9 cellular contexts compared by ENCODE assay signal in genomic region chr5:31194458-31194808, GRCh38. TPM values are rescaled to one million over a fixed set of nuclear protein-coding genes. Genes with fewer than 3 reads are reported as not detected.
DNase-seq lines count a peak whose midpoint lies in the region; TF ChIP-seq lines count a peak whose summit lies in the region.
"Had no signal": no experiment of that assay in that cellular context is flagged by ENCODE, and none has a peak within 500 bp of the region (broad histone marks: within the 10 kb centered on the region; RNA-seq: fewer than 3 reads in every experiment).

No MANE protein-coding gene starts in this region.

- H3K9ac ChIP-seq in HUES64 (ENCODE audit: low read depth, low read length) = peak overlapping the region; percentile 76

- no peak for TF ChIP-seq EP300 in stomach (IDR thresholded peaks at IDR 0.05)

- TF ChIP-seq POLR2A in stomach (IDR thresholded peaks at IDR 0.05) = no peak

- DNase-seq in caudate nucleus (lab: John Stamatoyannopoulos, UW) (peak in 2 of 61 donors; percentile 32 to 33), left kidney (ENCODE audit: low read depth, low spot score) (peak; percentile 48), stomach (no peak), superior temporal gyrus (ENCODE audit: extremely low spot score) (no peak), CD1c-positive myeloid dendritic cell (ENCODE audit: extremely low spot score) (no peak)
- no peak for DNase-seq in activated CD4-positive, CD25-positive, alpha-beta regulatory T cell (lab: John Stamatoyannopoulos, UW)
- DNase-seq in activated naive CD4-positive, alpha-beta T cell (lab: John Stamatoyannopoulos, UW) = no peak
- DNase-seq: activated CD4-positive, alpha-beta T cell treated with anti-CD3 and anti-CD28 coated beads, Interleukin-2, amount 50 U/mL, for 4 hours had no signal

- WGBS in HUES64 = 5% methylated on average over 15 of the region's 15 CpGs
- WGBS in stomach, 5 donors = 2 to 5% (median 4%) methylated on average over 15 of the region's 15 CpGs

- H3K4me1 ChIP-seq in HUES64 (ENCODE audit: insufficient read depth, low read length) (peaks cover 27% of the 10 kb centered on the region), stomach (peaks cover 4 to 28% (median 24%) of the 10 kb centered on the region in 4 donors)

- no peak for TF ChIP-seq CTCF in stomach (IDR thresholded peaks at IDR 0.05)

- H3K4me3 ChIP-seq in HUES64 (ENCODE audit: low read length) = peak overlapping the region; percentile 72
- peak overlapping the region; percentile 37 to 57 (median 50) for H3K4me3 ChIP-seq in stomach

- no peak overlapping the region for H3K27ac ChIP-seq in HUES64 (ENCODE audit: low read depth, low read length)
- H3K27ac ChIP-seq in caudate nucleus (ENCODE audit: low read depth, low read length) = peak overlapping the region; percentile 58
- H3K27ac ChIP-seq in stomach = peak overlapping the region in 4 of 5 donors; percentile 6 to 57 (median 41)

- H3K9me3 ChIP-seq in HUES64 (ENCODE audit: insufficient read depth, low read depth, low read length) (no peaks in the 10 kb centered on the region), stomach (no peaks in the 10 kb centered on the region)

- intact Hi-C loops in stomach (cut with DNase I; ENCODE audit: low total_unique reads) = no loop called here

- H3K27me3 ChIP-seq in HUES64 (ENCODE audit: insufficient read depth, low read length) (peaks cover 49% of the 10 kb centered on the region), stomach (peaks cover 0 to 60% (median 35%) of the 10 kb centered on the region in 3 donors)

- peaks cover 5% of the 10 kb centered on the region; the same call in 1 of the 2 replicates for H3K36me3 ChIP-seq in HUES64 (ENCODE audit: insufficient read depth, low read length)
- H3K36me3 ChIP-seq in stomach = no peaks in the 10 kb centered on the region

RNA-seq across cellular contexts. Expression of gene CDH6, which starts 0.9 kb away (rescaled TPM):
- 22.9 TPM for polyA plus RNA-seq in HUES64 (2013, experiment 1 of 2)
- polyA plus RNA-seq in HUES64 (2013, experiment 2 of 2) = 37.2 TPM
- total RNA-seq in stomach = 1 to 10 TPM in 2 of 5 donors, under 1 TPM in 1, not detected in 2; 0.29 to 9.2 (median 2.3) TPM
- under 1 TPM; 0.30 to 0.31 (median 0.31) TPM for polyA plus RNA-seq in stomach
